Comparison of ENCODE assay signal across 1 cellular context in the genomic region with DNA sequence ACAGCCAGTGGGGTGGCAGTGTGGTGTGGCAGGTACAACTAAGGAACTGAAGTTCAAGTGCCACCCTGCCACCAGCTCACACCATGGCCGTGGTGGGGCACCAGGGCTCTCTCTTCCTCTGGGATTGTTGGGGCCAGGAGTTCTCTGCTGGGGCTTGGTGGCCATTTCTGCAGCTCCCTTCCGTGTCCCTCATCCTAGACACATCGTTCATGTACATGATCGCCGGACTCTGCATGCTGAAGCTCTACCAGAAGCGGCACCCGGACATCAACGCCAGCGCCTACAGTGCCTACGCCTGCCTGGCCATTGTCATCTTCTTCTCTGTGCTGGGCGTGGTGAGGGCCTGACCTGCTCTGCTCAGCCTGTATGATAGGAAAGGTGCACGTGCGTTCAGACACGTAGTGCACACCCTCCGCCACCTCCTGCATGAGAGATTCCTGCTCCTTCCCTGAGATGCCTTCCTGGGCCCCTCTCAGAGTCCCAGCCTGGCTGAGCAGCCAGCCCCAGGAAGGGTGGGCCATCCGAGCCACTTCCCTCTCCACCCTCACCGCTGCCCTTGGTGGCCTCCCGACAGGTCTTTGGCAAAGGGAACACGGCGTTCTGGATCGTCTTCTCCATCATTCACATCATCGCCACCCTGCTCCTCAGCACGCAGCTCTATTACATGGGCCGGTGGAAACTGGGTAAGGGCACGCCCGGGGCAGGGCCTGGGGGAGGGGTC.
TF ChIP-seq lines count a peak whose summit lies in the region.

No MANE protein-coding gene starts in this region.

TF ChIP-seq in GM12878, 131 proteins besides CTCF, POLR2A, EP300 and RAD21:
- TF ChIP-seq NFYA (IDR thresholded peaks at IDR 0.05; ENCODE audit: borderline replicate concordance, low read depth, low read length) (no peak), POLR2AphosphoS2 (IDR thresholded peaks at IDR 0.05; ENCODE audit: low read depth, low read length) (0 out of 2 replicates have a peak, but pooled peaks have one; percentile 20), SP1 (IDR thresholded peaks at IDR 0.05; ENCODE audit: low read depth, low read length) (no peak), SIX5 (IDR thresholded peaks at IDR 0.05; ENCODE audit: low read depth, low read length, severe bottlenecking) (no peak), RBBP5 (conservative IDR thresholded peaks at IDR 0.05) (no peak), SMAD1 (IDR thresholded peaks at IDR 0.05; ENCODE audit: low read depth, partially characterized antibody) (no peak)
- TF ChIP-seq, protein P1, sequence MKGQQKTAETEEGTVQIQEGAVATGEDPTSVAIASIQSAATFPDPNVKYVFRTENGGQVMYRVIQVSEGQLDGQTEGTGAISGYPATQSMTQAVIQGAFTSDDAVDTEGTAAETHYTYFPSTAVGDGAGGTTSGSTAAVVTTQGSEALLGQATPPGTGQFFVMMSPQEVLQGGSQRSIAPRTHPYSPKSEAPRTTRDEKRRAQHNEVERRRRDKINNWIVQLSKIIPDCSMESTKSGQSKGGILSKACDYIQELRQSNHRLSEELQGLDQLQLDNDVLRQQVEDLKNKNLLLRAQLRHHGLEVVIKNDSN (IDR thresholded peaks at IDR 0.05; ENCODE audit: borderline replicate concordance, extremely low read length, insufficient read depth, low read depth, low read length), result no peak
